Comparison of ENCODE assay signal across 8 cellular contexts in the genomic region with DNA sequence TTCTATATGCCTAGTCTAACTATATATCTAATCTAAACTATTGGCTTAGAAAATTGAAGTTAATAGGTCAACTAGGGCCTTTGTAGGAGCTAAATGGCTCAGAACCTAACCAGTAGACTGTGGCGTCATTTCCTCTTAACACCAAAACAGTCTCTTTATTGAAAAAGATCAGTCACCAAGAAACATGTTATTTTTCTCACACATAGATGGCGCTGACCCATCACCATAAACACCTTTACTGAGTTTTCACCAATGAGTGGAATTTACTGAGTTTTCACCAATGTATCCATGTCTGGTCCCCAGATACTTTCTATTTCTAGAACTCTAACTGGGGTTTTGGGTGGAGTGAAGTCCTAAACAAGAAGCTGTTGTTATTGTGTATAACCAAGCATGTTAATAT.
A peak's percentile ranks its signal among the peaks of the same experiment; 100 is the strongest.
DNase-seq lines count a peak whose midpoint lies in the region; ATAC-seq and TF ChIP-seq lines count a peak whose summit lies in the region.

No MANE protein-coding gene starts in this region.

- no peaks in the 10 kb centered on the region for H3K27me3 ChIP-seq in heart left ventricle

- DNase-seq in heart left ventricle = peak in 1 of 5 donors; percentile 6
- no peak for DNase-seq in left ventricle myocardium superior
- DNase-seq in NCI-H524 treated with DMSO at 0.1 percent for 48 hours (lab: John Stamatoyannopoulos, UW) = peak; percentile 0
- DNase-seq in fibroblast of gingiva (ENCODE audit: low read depth) = peak; percentile 49
- no peak for DNase-seq in activated naive CD4-positive, alpha-beta T cell (lab: John Stamatoyannopoulos, UW)
- DNase-seq in DMS79 (lab: John Stamatoyannopoulos, UW) = no peak

- 36 to 51% (median 40%) methylated on average over 2 of the region's 2 CpGs for WGBS in heart left ventricle, 4 donors

- peaks cover 0 to 3% (median 0%) of the 10 kb centered on the region in 12 donors for H3K4me1 ChIP-seq in heart left ventricle

- no peak overlapping the region for H3K4me3 ChIP-seq in heart left ventricle

- H3K27ac ChIP-seq in heart left ventricle = no peak overlapping the region

- intact Hi-C loops in heart left ventricle (cut with DNase I) (loop anchor here in 2 of 10 donors (10.0 kb wide), 1 partner anchor 1012 kb away; a partner anchor contains a TSS), left ventricle myocardium superior (cut with micrococcal nuclease) (no loop called here)

- no peak for ATAC-seq in heart left ventricle
- no peak for ATAC-seq in left ventricle myocardium superior
- no peak for ATAC-seq in HG03342 (IDR thresholded peaks at IDR 0.05; ENCODE audit: unreplicated experiment)
- ATAC-seq in HG03135 (IDR thresholded peaks at IDR 0.05; ENCODE audit: unreplicated experiment) = no peak

- H3K36me3 ChIP-seq in heart left ventricle = no peaks in the 10 kb centered on the region

- H3K9me3 ChIP-seq in heart left ventricle = peaks cover 0 to 5% (median 0%) of the 10 kb centered on the region in 12 donors

- no peak for TF ChIP-seq POLR2A in heart left ventricle (IDR thresholded peaks at IDR 0.05)

- TF ChIP-seq CTCF in heart left ventricle (IDR thresholded peaks at IDR 0.05) = peak in 10 of 12 donors; percentile 14 to 56 (median 34)

Comparison
In these comparisons a context has a peak if more than half of its experiments do, and no peak if none do; other contexts are left out.
1. DNase-seq: peak in NCI-H524 treated with DMSO at 0.1 percent for 48 hours (single experiment) and fibroblast of gingiva (single experiment); none in left ventricle myocardium superior (single experiment), activated naive CD4-positive, alpha-beta T cell (0 of 4) and DMS79 (single experiment).